Comparison of ENCODE assay signal across 8 cellular contexts in genomic region chr3:46449755-46450552, GRCh38. TPM values are rescaled to one million over a fixed set of nuclear protein-coding genes. Genes with fewer than 3 reads are reported as not detected.
DNase-seq lines count a peak whose midpoint lies in the region; ATAC-seq and TF ChIP-seq lines count a peak whose summit lies in the region.
"Had no signal": no experiment of that assay in that cellular context is flagged by ENCODE, and none has a peak within 500 bp of the region (broad histone marks: within the 10 kb centered on the region; RNA-seq: fewer than 3 reads in every experiment).

No MANE protein-coding gene starts in this region.

- no peak overlapping the region for H3K4me3 Mint-ChIP-seq in endodermal cell

- no peaks in the 10 kb centered on the region for H3K79me2 ChIP-seq in parathyroid adenoma

- no peak overlapping the region for H2AFZ ChIP-seq in parathyroid adenoma

- H3K9me3 ChIP-seq in endodermal cell (ENCODE audit: control insufficient read depth, low read length): no peaks in the 10 kb centered on the region
- no peaks in the 10 kb centered on the region for H3K9me3 ChIP-seq in parathyroid adenoma (ENCODE audit: control insufficient read depth, low read length)

- H3K36me3 ChIP-seq in endodermal cell (ENCODE audit: control insufficient read depth, insufficient read depth, low read length) (no peaks in the 10 kb centered on the region), parathyroid adenoma (ENCODE audit: control insufficient read depth, insufficient read depth, low read length) (no peaks in the 10 kb centered on the region)

- TF ChIP-seq CTCF in GM10248 (IDR thresholded peaks at IDR 0.05; ENCODE audit: control extremely low read depth, extremely low read depth, low read depth, missing control alignments) (peak; percentile 29), endodermal cell (conservative IDR thresholded peaks at IDR 0.05) (peak; percentile 84), parathyroid adenoma (IDR thresholded peaks at IDR 0.05) (peak; percentile 42)

- H3K9ac ChIP-seq in endodermal cell (ENCODE audit: extremely low read depth, low read length, poor library complexity, severe bottlenecking) (no peak overlapping the region), parathyroid adenoma (no peak overlapping the region)

- no peak overlapping the region for H3K27ac ChIP-seq in endodermal cell (ENCODE audit: low read depth, low read length)
- H3K27ac ChIP-seq in parathyroid adenoma: no peak overlapping the region

- POLR2A ChIA-PET in GM10248 (lab: Yijun Ruan, JAX): no interaction called here

- CTCF ChIA-PET in GM10248 (lab: Yijun Ruan, JAX): interaction anchor here (0.9 to 3.1 kb wide), 11 partner anchors 9 to 174 kb away, joined by 3 to 11 read pairs (median 4); no protein-coding TSS in a partner anchor

- H3K9me3 Mint-ChIP-seq in endodermal cell: no peaks in the 10 kb centered on the region

- H3K4me1 Mint-ChIP-seq in endodermal cell: peaks cover 3% of the 10 kb centered on the region

- ATAC-seq in GM21737 (IDR thresholded peaks at IDR 0.05; ENCODE audit: unreplicated experiment): no peak

- no peak overlapping the region for H3K27ac Mint-ChIP-seq in endodermal cell

- H3K4me2 ChIP-seq in parathyroid adenoma (ENCODE audit: low read length): no peak overlapping the region

- H3K4me1 ChIP-seq in endodermal cell (ENCODE audit: control insufficient read depth, insufficient read depth, low read length) (peaks cover 7% of the 10 kb centered on the region), parathyroid adenoma (no peaks in the 10 kb centered on the region)

- H3K36me3 Mint-ChIP-seq in endodermal cell (ENCODE audit: low read depth): no peaks in the 10 kb centered on the region

- 78 to 87% methylated on average over 8 to 14 of the region's 14 CpGs for WGBS in endodermal cell (ENCODE audit: insufficient coverage in 1 of 2, insufficient read length in 1 of 2), 2 experiments

- H3K27me3 ChIP-seq in endodermal cell (ENCODE audit: control insufficient read depth, insufficient read depth, low read length, poor library complexity, severe bottlenecking): no peaks in the 10 kb centered on the region
- no peaks in the 10 kb centered on the region for H3K27me3 ChIP-seq in parathyroid adenoma (ENCODE audit: control insufficient read depth, insufficient read depth, low read length)

- H3K4me3 ChIP-seq in endodermal cell (ENCODE audit: low read length) (no peak overlapping the region), parathyroid adenoma (ENCODE audit: low read depth, low read length) (no peak overlapping the region)

- no peaks in the 10 kb centered on the region for H3K27me3 Mint-ChIP-seq in endodermal cell (ENCODE audit: insufficient read depth)

- DNase-seq in GM10248 (ENCODE audit: extremely low spot score) (no peak), M059J (ENCODE audit: low read depth) (peak; percentile 16), endodermal cell (peak; percentile 74), occipital lobe (lab: John Stamatoyannopoulos, UW) (no peak), NCI-H146 treated with DMSO at 0.1 percent for 48 hours (lab: John Stamatoyannopoulos, UW; ENCODE audit: unreplicated experiment) (no peak)

RNA-seq across cellular contexts. Expression of gene LTF, which starts 14.8 kb away (rescaled TPM):
- total RNA-seq in M059J (2014; rRNA removed; shearing (Covaris generic)): 0.30 and 0.52 TPM in 2 replicates
- total RNA-seq in endodermal cell (under 1 TPM; 0.24 to 0.31 TPM), occipital lobe (3.6 TPM)
- polyA plus RNA-seq in endodermal cell (2013, experiment 1 of 2): not detected
- not detected for polyA plus RNA-seq in endodermal cell (2013, experiment 2 of 2)
- total RNA-seq: glomerular endothelial cell had no signal

RNA-seq across cellular contexts. Expression of gene CCRL2, which starts 42.9 kb away (rescaled TPM):
- 0.27 and 1.0 TPM in 2 replicates for total RNA-seq in M059J (2014; rRNA removed; shearing (Covaris generic))
- total RNA-seq in endodermal cell (not detected), occipital lobe (1.1 TPM)
- polyA plus RNA-seq in endodermal cell (2013, experiment 1 of 2): not detected
- polyA plus RNA-seq in endodermal cell (2013, experiment 2 of 2): not detected

RNA-seq across cellular contexts. Expression of gene RTP3, which starts 47.8 kb away (rescaled TPM):
- total RNA-seq in M059J (2014; rRNA removed; shearing (Covaris generic)): 0.20 and 0.81 TPM in 2 replicates
- not detected for total RNA-seq in endodermal cell
- not detected for polyA plus RNA-seq in endodermal cell (2013, experiment 1 of 2)
- not detected for polyA plus RNA-seq in endodermal cell (2013, experiment 2 of 2)
- total RNA-seq in occipital lobe: not detected
- total RNA-seq: glomerular endothelial cell had no signal

Comparison
In these comparisons a context has a peak if more than half of its experiments do, and no peak if none do; other contexts are left out.
1. DNase-seq: peak in M059J (single experiment) and endodermal cell (single experiment); none in GM10248 (single experiment), occipital lobe (single experiment) and NCI-H146 treated with DMSO at 0.1 percent for 48 hours (single experiment).
2. CTCF ChIP-seq: peak in every context shown above with its lines; median percentile 84 in endodermal cell; 42 in parathyroid adenoma; 29 in GM10248.